In genomic region chr17:80861892-80862291, GRCh38 we compare ENCODE assay signal across 8 cellular contexts.
DNase-seq lines count a peak whose midpoint lies in the region; ATAC-seq and TF ChIP-seq lines count a peak whose summit lies in the region.

No MANE protein-coding gene starts in this region.

- peak; percentile 79 for TF ChIP-seq CTCF in C4-2B (conservative IDR thresholded peaks at IDR 0.05)

- intact Hi-C loops in left ventricle myocardium superior (cut with micrococcal nuclease), result no loop called here

- DNase-seq in NCI-H187 treated with DMSO at 0.1 percent for 48 hours (lab: John Stamatoyannopoulos, UW), result peak; percentile 53
- peak; percentile 24 for DNase-seq in activated T-helper 9 cell treated with anti-CD3 and anti-CD28 coated beads, Interleukin-2, amount 50 U/mL, for 16 hours (ENCODE audit: low read depth)
- DNase-seq in left ventricle myocardium superior, result peak; percentile 45
- peak; percentile 19 for DNase-seq in stimulated activated CD8-positive, alpha-beta memory T cell treated with anti-CD3 and anti-CD28 coated beads, Interleukin-15, amount 100 ng/mL, for 1 hour (ENCODE audit: low read depth)
- DNase-seq in germinal center (ENCODE audit: low spot score), result no peak

- no peak overlapping the region for H3K27ac ChIP-seq in C4-2B

- ATAC-seq in left ventricle myocardium superior, result peak; percentile 38
- no peak for ATAC-seq in HG03460 (IDR thresholded peaks at IDR 0.05; ENCODE audit: unreplicated experiment)
- no peak for ATAC-seq in HG03432 (IDR thresholded peaks at IDR 0.05; ENCODE audit: unreplicated experiment)
